Comparison of ENCODE assay signal across 8 cellular contexts in genomic region chrX:154408659-154409221, GRCh38. TPM values are rescaled to one million over a fixed set of nuclear protein-coding genes. Genes with fewer than 3 reads are reported as not detected.
DNase-seq lines count a peak whose midpoint lies in the region; FAIRE-seq and TF ChIP-seq lines count a peak whose summit lies in the region.

No MANE protein-coding gene starts in this region.

- POLR2A ChIA-PET in H1 (lab: Charles Lee; ENCODE audit: partially characterized antibody) = interaction anchor here (0.8 to 6.4 kb wide), 6 partner anchors 10 to 81 kb away, joined by 3 to 124 read pairs (median 8); partner anchors contain the start of genes ATP6AP1, EMD, RPL10 and SLC10A3

- H3K4me3 ChIP-seq in GM12864 (ENCODE audit: low read depth, low read length) (peak overlapping the region; percentile 61), HUES6 (ENCODE audit: low read depth, low read length) (peak overlapping the region; percentile 61), H1 (ENCODE audit: extremely low read depth in 1 of 4, insufficient read depth in 2 of 4, low read depth in 3 of 4, low read length in 4 of 4) (peak overlapping the region in 3 of 4 experiments; percentile 21 to 52 (median 23); a peak in 4 of 8 replicates)

- no peaks in the 10 kb centered on the region for H3K79me2 ChIP-seq in H1 (ENCODE audit: control insufficient read depth in 1 of 2, insufficient read depth in 2 of 2, low read length in 2 of 2)

- TF ChIP-seq CTCF in GM12864 (IDR thresholded peaks at IDR 0.05; ENCODE audit: low read depth, low read length, missing control alignments) (no peak), H1 (IDR thresholded peaks at IDR 0.05; ENCODE audit: control extremely low read depth in 1 of 3, insufficient read depth in 1 of 3, low read depth in 1 of 3, low read length in 3 of 3) (no peak), osteocyte (IDR thresholded peaks at IDR 0.05) (no peak)

- DNase-seq in GM12864 (ENCODE audit: low read depth) (no peak), H1 (ENCODE audit: low read depth in 1 of 2, low spot score in 2 of 2) (no peak), osteocyte (ENCODE audit: extremely low spot score, unreplicated experiment) (no peak), mucosa of gallbladder (ENCODE audit: low spot score) (no peak), GM19239 (ENCODE audit: insufficient read length, low spot score) (no peak), hepatic stellate cell (ENCODE audit: low spot score) (no peak)
- no peak for DNase-seq in stimulated activated naive CD4-positive, alpha-beta T cell (lab: John Stamatoyannopoulos, UW)

- H3K27ac ChIP-seq in HUES6 (ENCODE audit: low read depth, low read length) (no peak overlapping the region), H1 (ENCODE audit: low read depth, low read length) (no peak overlapping the region)

- no peak overlapping the region for H4K5ac ChIP-seq in H1 (ENCODE audit: insufficient read length, low read depth, low read length)

- no peaks in the 10 kb centered on the region for H3K79me1 ChIP-seq in H1 (ENCODE audit: low read depth, low read length)

- no peak overlapping the region for H3K18ac ChIP-seq in H1 (ENCODE audit: extremely low read depth, low read length)

- no peak overlapping the region for H2BK20ac ChIP-seq in H1 (ENCODE audit: low read length)

- H3K4me1 ChIP-seq in HUES6 (ENCODE audit: control insufficient read depth, insufficient read depth, low read length) (peaks cover 13% of the 10 kb centered on the region), H1 (replicated peaks in 1 of 4; ENCODE audit: control insufficient read depth in 3 of 4, insufficient read depth in 4 of 4, low read length in 3 of 4) (peaks cover 2 to 11% (median 3%) of the 10 kb centered on the region in 4 experiments; a peak in 4 of 7 replicates)

- TF ChIP-seq RAD21 in H1 (IDR thresholded peaks at IDR 0.05 in 1 of 2, conservative IDR thresholded peaks at IDR 0.05 in 1 of 2; ENCODE audit: low read depth in 2 of 2, low read length in 2 of 2) = no peak

- H4K91ac ChIP-seq in H1 (replicated peaks; ENCODE audit: insufficient read length, low read length) = no peak overlapping the region

- H3K9ac ChIP-seq in HUES6 (ENCODE audit: low read length) (peak overlapping the region; percentile 73), H1 (replicated peaks in 1 of 4; ENCODE audit: extremely low read depth in 1 of 4, low read depth in 3 of 4, low read length in 3 of 4) (no peak overlapping the region; a peak in 2 of 7 replicates)

- H3K27me3 ChIP-seq in HUES6 (ENCODE audit: control insufficient read depth, insufficient read depth, low read length) (no peaks in the 10 kb centered on the region), H1 (replicated peaks in 1 of 4; ENCODE audit: control insufficient read depth in 3 of 4, extremely low read depth in 1 of 4, insufficient read depth in 3 of 4, low read length in 3 of 4) (no peaks in the 10 kb centered on the region)

- H3K36me3 Mint-ChIP-seq in osteocyte (ENCODE audit: unreplicated experiment) = peaks cover 2% of the 10 kb centered on the region

- no peaks in the 10 kb centered on the region for H4K20me1 ChIP-seq in H1 (replicated peaks in 1 of 2; ENCODE audit: control insufficient read depth in 1 of 2, insufficient read depth in 2 of 2, low read length in 2 of 2)

- no peaks in the 10 kb centered on the region for H3K23me2 ChIP-seq in H1 (ENCODE audit: low read depth, low read length)

- H2AK5ac ChIP-seq in H1 (ENCODE audit: low read depth, low read length) = no peak overlapping the region

- no peak for FAIRE-seq in H1 (lab: Jason Lieb, UNC)
- no peak for FAIRE-seq in GM19239 (lab: Jason Lieb, UNC)

- no peak for TF ChIP-seq POLR2A in H1 (IDR thresholded peaks at IDR 0.05; ENCODE audit: control extremely low read depth in 1 of 2, low read depth in 2 of 2, low read length in 2 of 2)

- no peak overlapping the region for H3K4ac ChIP-seq in H1 (replicated peaks; ENCODE audit: insufficient read length, low read depth, low read length)

- no peak overlapping the region for H3K56ac ChIP-seq in H1 (replicated peaks; ENCODE audit: insufficient read length, low read depth, low read length)

- peak overlapping the region; percentile 64 to 66 for H3K4me2 ChIP-seq in H1 (ENCODE audit: insufficient read depth in 1 of 2, low read depth in 2 of 2, low read length in 2 of 2)

- H3K14ac ChIP-seq in H1 (ENCODE audit: insufficient read length) = no peak overlapping the region

- H4K8ac ChIP-seq in H1 (ENCODE audit: extremely low read depth, insufficient read depth, low read length) = no peak overlapping the region

- no peak overlapping the region for H2AFZ ChIP-seq in H1 (ENCODE audit: low read length)

- H3K36me3 ChIP-seq in HUES6 (ENCODE audit: control insufficient read depth, insufficient read depth, low read length) (peaks cover 9% of the 10 kb centered on the region; the same call in 1 of the 2 replicates), H1 (ENCODE audit: control insufficient read depth in 2 of 4, insufficient read depth in 4 of 4, low read length in 3 of 4) (peaks cover 0 to 2% (median 0%) of the 10 kb centered on the region in 4 experiments; a peak in 1 of 8 replicates)

- peak overlapping the region; percentile 79 for H3K4me3 Mint-ChIP-seq in osteocyte (ENCODE audit: unreplicated experiment)

- 66% methylated on average over 7 of the region's 10 CpGs; no CpG with 5 or more reads in 1 of the 2 experiments for WGBS in H1 (ENCODE audit: extremely low coverage in 1 of 2, insufficient coverage in 1 of 2, insufficient read length in 1 of 2, insufficient replicate concordance in 2 of 2, low coverage in 1 of 2, low lambda C conversion rate in 2 of 2, missing lambda C conversion rate in 1 of 2), 2 experiments

- H3K4me1 Mint-ChIP-seq in osteocyte (ENCODE audit: unreplicated experiment) = peaks cover 23% of the 10 kb centered on the region

- TF ChIP-seq EP300 in H1 (IDR thresholded peaks at IDR 0.05; ENCODE audit: borderline replicate concordance in 1 of 2, low read depth in 2 of 2, low read length in 2 of 2) = no peak

- H2BK5ac ChIP-seq in H1 (ENCODE audit: low read depth, low read length) = no peak overlapping the region

- H3K9me3 ChIP-seq in HUES6 (ENCODE audit: control insufficient read depth, insufficient read depth, low read depth, low read length) (peaks cover 12% of the 10 kb centered on the region; the same call in 1 of the 2 replicates), H1 (ENCODE audit: insufficient read depth in 2 of 2, low read depth in 1 of 2, low read length in 1 of 2) (no peaks in the 10 kb centered on the region)

- H2BK12ac ChIP-seq in H1 (ENCODE audit: low read depth, low read length) = no peak overlapping the region

- H2BK120ac ChIP-seq in H1 (replicated peaks; ENCODE audit: low read depth, low read length) = no peak overlapping the region

- no peak overlapping the region for H2BK15ac ChIP-seq in H1 (ENCODE audit: low read length)

- CTCF ChIA-PET in H1 (lab: Charles Lee; ENCODE audit: partially characterized antibody) = interaction anchor here (1.4 to 2.3 kb wide), 3 partner anchors 10 to 486 kb away, joined by 3 to 10 read pairs (median 10); partner anchors contain the start of genes FLNA and RPL10

- H3K9me3 Mint-ChIP-seq in osteocyte (ENCODE audit: unreplicated experiment) = no peaks in the 10 kb centered on the region

- no peaks in the 10 kb centered on the region for H3K27me3 Mint-ChIP-seq in osteocyte (ENCODE audit: unreplicated experiment)

- no peak overlapping the region for H3K23ac ChIP-seq in H1 (ENCODE audit: insufficient read length)

- peak overlapping the region; percentile 90 for H3K27ac Mint-ChIP-seq in osteocyte (ENCODE audit: unreplicated experiment)

RNA-seq across cellular contexts. Expression of gene DNASE1L1, which starts 0.3 kb away (rescaled TPM):
- 8.7 and 10.3 TPM in 2 replicates for total RNA-seq in H1 (2021; fragmentation: NEBNext Ultra II Directional; extraction: Animal tissue kit (Norgen Biotek cat#: 25700))
- 30.0 and 30.4 TPM in 2 replicates for polyA plus RNA-seq in H1 (2011; rRNA removed)
- polyA plus RNA-seq in H1 (2011; cell fraction: cytosol; rRNA removed) = 20.6 TPM
- polyA plus RNA-seq in H1 (2011; cell fraction: nucleus; rRNA removed) = 28.3 TPM
- 9.6 to 18.4 TPM (median 16.1 TPM) in 4 replicates for polyA plus RNA-seq in H1 (2012, experiment 1 of 2)
- polyA plus RNA-seq in H1 (2012, experiment 2 of 2) = 12.0 TPM
- 9.0 TPM for polyA plus RNA-seq in H1 (2013, experiment 1 of 2)
- polyA plus RNA-seq in H1 (2013, experiment 2 of 2) = 9.1 TPM
- polyA minus RNA-seq in H1 (2011; rRNA and poly(A)+ RNA removed) = 11.0 and 12.5 TPM in 2 replicates
- 10.4 TPM for polyA minus RNA-seq in H1 (2011; cell fraction: cytosol; rRNA and poly(A)+ RNA removed)
- polyA minus RNA-seq in H1 (2011; cell fraction: nucleus; rRNA and poly(A)+ RNA removed) = 7.4 TPM
- total RNA-seq in osteocyte = 27.9 and 28.1 TPM in 2 replicates
- total RNA-seq in mucosa of gallbladder = 28.2 TPM

RNA-seq across cellular contexts. Expression of gene TAFAZZIN, which starts 2.6 kb away (rescaled TPM):
- 23.9 and 25.3 TPM in 2 replicates for total RNA-seq in H1 (2021; fragmentation: NEBNext Ultra II Directional; extraction: Animal tissue kit (Norgen Biotek cat#: 25700))
- polyA plus RNA-seq in H1 (2011; rRNA removed) = 28.6 and 42.8 TPM in 2 replicates
- polyA plus RNA-seq in H1 (2011; cell fraction: cytosol; rRNA removed) = 41.9 TPM
- polyA plus RNA-seq in H1 (2011; cell fraction: nucleus; rRNA removed) = 150 TPM
- polyA plus RNA-seq in H1 (2012, experiment 1 of 2) = 23.5 to 41.0 TPM (median 34.1 TPM) in 4 replicates
- 26.1 TPM for polyA plus RNA-seq in H1 (2012, experiment 2 of 2)
- polyA plus RNA-seq in H1 (2013, experiment 1 of 2) = 28.9 TPM
- polyA plus RNA-seq in H1 (2013, experiment 2 of 2) = 26.1 TPM
- 13.4 and 17.8 TPM in 2 replicates for polyA minus RNA-seq in H1 (2011; rRNA and poly(A)+ RNA removed)
- polyA minus RNA-seq in H1 (2011; cell fraction: cytosol; rRNA and poly(A)+ RNA removed) = 19.6 TPM
- polyA minus RNA-seq in H1 (2011; cell fraction: nucleus; rRNA and poly(A)+ RNA removed) = 34.1 TPM
- 46.2 and 47.3 TPM in 2 replicates for total RNA-seq in osteocyte
- 49.8 TPM for total RNA-seq in mucosa of gallbladder

RNA-seq across cellular contexts. Expression of gene RPL10, which starts 10.6 kb away (rescaled TPM):
- total RNA-seq in H1 (2021; fragmentation: NEBNext Ultra II Directional; extraction: Animal tissue kit (Norgen Biotek cat#: 25700)) = 2,633 and 2,739 TPM in 2 replicates
- polyA plus RNA-seq in H1 (2011; rRNA removed) = 4,127 and 4,293 TPM in 2 replicates
- 5,761 TPM for polyA plus RNA-seq in H1 (2011; cell fraction: cytosol; rRNA removed)
- 3,153 TPM for polyA plus RNA-seq in H1 (2011; cell fraction: nucleus; rRNA removed)
- 3,130 to 3,861 TPM (median 3,536 TPM) in 4 replicates for polyA plus RNA-seq in H1 (2012, experiment 1 of 2)
- polyA plus RNA-seq in H1 (2012, experiment 2 of 2) = 7,339 TPM
- 3,375 TPM for polyA plus RNA-seq in H1 (2013, experiment 1 of 2)
- polyA plus RNA-seq in H1 (2013, experiment 2 of 2) = 3,168 TPM
- polyA minus RNA-seq in H1 (2011; rRNA and poly(A)+ RNA removed) = 1,237 and 1,471 TPM in 2 replicates
- 1,290 TPM for polyA minus RNA-seq in H1 (2011; cell fraction: cytosol; rRNA and poly(A)+ RNA removed)
- 850 TPM for polyA minus RNA-seq in H1 (2011; cell fraction: nucleus; rRNA and poly(A)+ RNA removed)
- 2,857 and 2,892 TPM in 2 replicates for total RNA-seq in osteocyte
- total RNA-seq in mucosa of gallbladder = 1,937 TPM

RNA-seq across cellular contexts. Expression of gene ATP6AP1, which starts 19.7 kb away (rescaled TPM):
- total RNA-seq in H1 (2021; fragmentation: NEBNext Ultra II Directional; extraction: Animal tissue kit (Norgen Biotek cat#: 25700)) = 44.6 and 46.7 TPM in 2 replicates
- polyA plus RNA-seq in H1 (2011; rRNA removed) = 80.8 and 87.8 TPM in 2 replicates
- 58.9 TPM for polyA plus RNA-seq in H1 (2011; cell fraction: cytosol; rRNA removed)
- 94.7 TPM for polyA plus RNA-seq in H1 (2011; cell fraction: nucleus; rRNA removed)
- polyA plus RNA-seq in H1 (2012, experiment 1 of 2) = 46.4 to 57.5 TPM (median 56.2 TPM) in 4 replicates
- 65.0 TPM for polyA plus RNA-seq in H1 (2012, experiment 2 of 2)
- polyA plus RNA-seq in H1 (2013, experiment 1 of 2) = 70.2 TPM
- 69.9 TPM for polyA plus RNA-seq in H1 (2013, experiment 2 of 2)
- polyA minus RNA-seq in H1 (2011; rRNA and poly(A)+ RNA removed) = 45.2 and 52.0 TPM in 2 replicates
- polyA minus RNA-seq in H1 (2011; cell fraction: cytosol; rRNA and poly(A)+ RNA removed) = 37.4 TPM
- polyA minus RNA-seq in H1 (2011; cell fraction: nucleus; rRNA and poly(A)+ RNA removed) = 21.0 TPM
- total RNA-seq in osteocyte (144 and 153 TPM in 2 replicates), mucosa of gallbladder (108 TPM)

RNA-seq across cellular contexts. Expression of gene GDI1, which starts 28.2 kb away (rescaled TPM):
- 83.1 and 85.8 TPM in 2 replicates for total RNA-seq in H1 (2021; fragmentation: NEBNext Ultra II Directional; extraction: Animal tissue kit (Norgen Biotek cat#: 25700))
- polyA plus RNA-seq in H1 (2011; rRNA removed) = 136 and 186 TPM in 2 replicates
- polyA plus RNA-seq in H1 (2011; cell fraction: cytosol; rRNA removed) = 165 TPM
- polyA plus RNA-seq in H1 (2011; cell fraction: nucleus; rRNA removed) = 503 TPM
- polyA plus RNA-seq in H1 (2012, experiment 1 of 2) = 116 to 127 TPM (median 122 TPM) in 4 replicates
- polyA plus RNA-seq in H1 (2012, experiment 2 of 2) = 79.9 TPM
- 74.8 TPM for polyA plus RNA-seq in H1 (2013, experiment 1 of 2)
- 69.1 TPM for polyA plus RNA-seq in H1 (2013, experiment 2 of 2)
- 62.8 and 81.4 TPM in 2 replicates for polyA minus RNA-seq in H1 (2011; rRNA and poly(A)+ RNA removed)
- polyA minus RNA-seq in H1 (2011; cell fraction: cytosol; rRNA and poly(A)+ RNA removed) = 44.6 TPM
- polyA minus RNA-seq in H1 (2011; cell fraction: nucleus; rRNA and poly(A)+ RNA removed) = 75.4 TPM
- 135 and 152 TPM in 2 replicates for total RNA-seq in osteocyte
- total RNA-seq in mucosa of gallbladder = 157 TPM
